In the genomic region with DNA sequence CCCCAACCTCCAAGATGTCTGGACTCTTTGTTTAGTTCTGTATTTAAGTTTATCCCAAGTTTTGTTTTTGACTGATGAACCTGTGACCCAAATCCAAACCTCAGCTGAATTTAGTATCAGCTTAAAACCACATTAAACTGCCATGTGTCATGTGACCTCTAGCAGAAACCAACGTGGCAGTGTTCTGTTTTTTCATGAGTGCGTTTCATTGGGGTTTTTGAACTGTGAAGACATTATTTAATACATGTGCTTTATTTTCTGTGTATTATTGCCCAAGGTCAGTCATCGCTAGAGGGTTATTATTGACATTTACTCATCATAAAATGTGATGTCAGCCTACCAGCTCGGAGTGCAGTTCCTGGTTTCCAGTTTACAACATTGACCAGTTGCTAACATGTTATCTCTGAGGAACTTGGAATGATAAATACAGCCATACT, we compare ENCODE assay signal across 12 cellular contexts. TPM values are rescaled to one million over a fixed set of nuclear protein-coding genes. Genes with fewer than 3 reads are reported as not detected.
DNase-seq lines count a peak whose midpoint lies in the region; ATAC-seq, FAIRE-seq and TF ChIP-seq lines count a peak whose summit lies in the region.
"Had no signal": no experiment of that assay in that cellular context is flagged by ENCODE, and none has a peak within 500 bp of the region (broad histone marks: within the 10 kb centered on the region; RNA-seq: fewer than 3 reads in every experiment).

No MANE protein-coding gene starts in this region.

- peak overlapping the region; percentile 6 for H3K4me3 ChIP-seq in choroid plexus epithelial cell (ENCODE audit: low read depth, low read length)
- H3K4me3 ChIP-seq in pancreas: no peak overlapping the region
- H3K4me3 ChIP-seq in upper lobe of right lung: no peak overlapping the region
- no peak overlapping the region for H3K4me3 ChIP-seq in left lung

- H3K27me3 ChIP-seq in pancreas: no peaks in the 10 kb centered on the region
- no peaks in the 10 kb centered on the region for H3K27me3 ChIP-seq in upper lobe of right lung
- peaks cover 0 to 84% of the 10 kb centered on the region in 2 donors for H3K27me3 ChIP-seq in left lung

- 12 to 19% methylated on average over 4 of the region's 4 CpGs for WGBS in pancreas, 2 donors

- FAIRE-seq in pancreas (lab: Jason Lieb, UNC): no peak

- H3K9me3 ChIP-seq in pancreas (no peaks in the 10 kb centered on the region), upper lobe of right lung (no peaks in the 10 kb centered on the region), left lung (no peaks in the 10 kb centered on the region)

- peak overlapping the region in 2 of 4 donors; percentile 93 to 95 for H3K27ac ChIP-seq in pancreas
- no peak overlapping the region for H3K27ac ChIP-seq in upper lobe of right lung
- no peak overlapping the region for H3K27ac ChIP-seq in left lung

- intact Hi-C loops in pancreas (cut with DNase I): no loop called here
- intact Hi-C loops in upper lobe of right lung (cut with DNase I): no loop called here
- intact Hi-C loops in left lung (cut with DNase I): no loop called here

- H3K4me1 ChIP-seq in pancreas (peaks cover 13 to 38% (median 36%) of the 10 kb centered on the region in 3 donors), upper lobe of right lung (peaks cover 17% of the 10 kb centered on the region), left lung (peaks cover 0 to 18% of the 10 kb centered on the region in 2 donors)

- DNase-seq in EH (ENCODE audit: low read depth) (peak; percentile 20), NCI-H226 (peak; percentile 65), choroid plexus epithelial cell (ENCODE audit: low read depth) (peak; percentile 61), pancreas (no peak), upper lobe of right lung (no peak), activated gamma-delta T cell treated with Interleukin-2 at 50 U/mL for 16 hours (no peak), left lung (no peak)
- no peak for DNase-seq in NK-92 treated with Interleukin-12 subunit alpha and Interleukin-12 subunit beta, amount 100 ng/mL, for 24 hours (lab: John Stamatoyannopoulos, UW)
- DNase-seq: activated CD4-positive, alpha-beta memory T cell treated with anti-CD3 and anti-CD28 coated beads, Interleukin-2, amount 10 ng/mL, durations not matched to agents 7 days and 5 days; GDM1; hippocampal formation; natural killer cell had no signal

- no peak for TF ChIP-seq CTCF in choroid plexus epithelial cell (conservative IDR thresholded peaks at IDR 0.05; ENCODE audit: low read depth, low read length)
- no peak for TF ChIP-seq CTCF in pancreas (IDR thresholded peaks at IDR 0.05)
- TF ChIP-seq CTCF in upper lobe of right lung (IDR thresholded peaks at IDR 0.05): no peak
- no peak for TF ChIP-seq CTCF in left lung (IDR thresholded peaks at IDR 0.05)

- ATAC-seq in pancreas (peak; percentile 11 to 57 (median 16)), upper lobe of right lung (no peak), left lung (no peak)
- ATAC-seq: natural killer cell had no signal

- H3K36me3 ChIP-seq in pancreas (no peaks in the 10 kb centered on the region), upper lobe of right lung (peaks cover 5% of the 10 kb centered on the region), left lung (no peaks in the 10 kb centered on the region)

RNA-seq across cellular contexts. Expression of a gene that starts 1.8 kb away (rescaled TPM):
- total RNA-seq in pancreas (1 to 10 TPM; 1.7 to 5.7 (median 2.6) TPM), upper lobe of right lung (4.2 TPM), left lung (1 to 10 TPM; 5.2 to 6.9 TPM)
- 1 to 10 TPM; 1.5 to 3.4 TPM for polyA plus RNA-seq in pancreas
- total RNA-seq: natural killer cell had no signal

RNA-seq across cellular contexts. Expression of a gene that starts 9.3 kb away (rescaled TPM):
- total RNA-seq in pancreas (10 to 100 TPM; 36.7 to 74.7 (median 41.7) TPM), upper lobe of right lung (132 TPM), left lung (100 to 1,000 TPM; 101 to 109 TPM)
- polyA plus RNA-seq in pancreas: 10 to 100 TPM; 13.8 to 18.6 TPM

Comparison
In these comparisons a context has a peak if more than half of its experiments do, and no peak if none do; other contexts are left out.
1. DNase-seq: peak in EH (single experiment), NCI-H226 (single experiment) and choroid plexus epithelial cell (single experiment); none in pancreas (0 of 6), NK-92 treated with Interleukin-12 subunit alpha and Interleukin-12 subunit beta, amount 100 ng/mL, for 24 hours (single experiment), upper lobe of right lung (single experiment), activated gamma-delta T cell treated with Interleukin-2 at 50 U/mL for 16 hours (single experiment) and left lung (0 of 2).
2. ATAC-seq: peak in pancreas (4 of 4); none in upper lobe of right lung (single experiment) and left lung (single experiment).